18 cellular contexts compared by ENCODE assay signal in the genomic region with DNA sequence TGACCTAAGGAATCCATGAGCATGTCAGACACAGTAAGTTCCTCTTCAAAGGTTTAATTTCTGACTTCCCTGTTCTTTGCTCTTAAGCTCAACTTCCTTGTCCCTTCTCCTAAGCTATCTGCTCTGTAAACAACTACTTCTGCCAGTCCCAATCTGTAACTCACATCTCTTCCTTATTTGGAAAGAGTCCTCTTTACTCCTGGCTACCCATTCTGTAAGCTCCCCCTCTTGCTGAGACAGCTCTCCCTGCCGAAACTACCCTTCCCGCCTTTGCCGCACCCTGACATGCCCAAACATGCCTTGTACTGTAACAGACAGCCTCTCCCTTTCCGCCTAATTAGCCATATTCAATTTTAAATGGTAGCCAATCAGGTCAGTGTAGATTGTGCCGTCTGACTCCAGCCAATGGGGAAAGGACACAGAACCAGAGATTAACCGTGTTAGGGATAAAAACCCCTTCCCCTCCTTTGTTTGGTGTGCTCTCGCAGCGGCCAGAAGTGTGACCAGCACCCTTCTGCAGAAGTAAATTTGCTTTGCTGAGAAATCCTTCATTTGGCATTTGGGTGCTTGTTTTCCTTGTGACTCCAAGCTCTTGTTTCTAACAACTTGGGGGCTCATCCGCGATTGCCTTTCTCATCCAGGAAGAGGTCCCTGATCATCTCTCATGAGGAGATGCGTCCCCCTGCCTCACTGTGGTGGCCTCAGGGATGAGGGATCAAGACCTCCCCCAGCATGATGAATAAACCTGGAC. TPM values are rescaled to one million over a fixed set of nuclear protein-coding genes. Genes with fewer than 3 reads are reported as not detected.
DNase-seq lines count a peak whose midpoint lies in the region; ATAC-seq and TF ChIP-seq lines count a peak whose summit lies in the region.
"Had no signal": no experiment of that assay in that cellular context is flagged by ENCODE, and none has a peak within 500 bp of the region (broad histone marks: within the 10 kb centered on the region; RNA-seq: fewer than 3 reads in every experiment).

No MANE protein-coding gene starts in this region.

- H3K4me1 ChIP-seq in esophagus squamous epithelium, result no peaks in the 10 kb centered on the region
- H3K4me1 ChIP-seq in thyroid gland, result no peaks in the 10 kb centered on the region
- H3K4me1 ChIP-seq: uterus had no signal

- DNase-seq in Right ventricle myocardium superior (no peak), left cardiac atrium (no peak), SKM-1 (lab: John Stamatoyannopoulos, UW; ENCODE audit: unreplicated experiment) (peak; percentile 78), epithelial cell of prostate (ENCODE audit: low read depth, low spot score) (peak; percentile 16), esophagus squamous epithelium (lab: John Stamatoyannopoulos, UW) (no peak), thyroid gland (no peak)
- DNase-seq in activated CD8-positive, alpha-beta memory T cell treated with anti-CD3 and anti-CD28 coated beads, Interleukin-2, amount 50 U/mL, for 48 hours, result no peak
- DNase-seq: activated CD4-positive, CD25-positive, alpha-beta regulatory T cell; hippocampal formation; KG1; left ventricle myocardium inferior; NCI-H187; NCI-H526; posterior cingulate gyrus; stimulated activated naive CD4-positive, alpha-beta T cell; uterus had no signal

- H3K36me3 ChIP-seq in esophagus squamous epithelium, result peaks cover 0 to 26% (median 0%) of the 10 kb centered on the region in 3 donors
- no peaks in the 10 kb centered on the region for H3K36me3 ChIP-seq in thyroid gland
- H3K36me3 ChIP-seq: uterus had no signal

- peaks cover 0 to 29% (median 15%) of the 10 kb centered on the region in 3 donors for H3K9me3 ChIP-seq in esophagus squamous epithelium
- no peaks in the 10 kb centered on the region for H3K9me3 ChIP-seq in thyroid gland

- H3K27me3 ChIP-seq in esophagus squamous epithelium (no peaks in the 10 kb centered on the region), thyroid gland (no peaks in the 10 kb centered on the region)
- H3K27me3 ChIP-seq: dorsolateral prefrontal cortex, uterus had no signal

- WGBS in esophagus squamous epithelium, 2 donors, result 77 to 88% methylated on average over 9 to 11 of the region's 11 CpGs
- WGBS in thyroid gland, 2 donors, result 96 to 99% methylated on average over 11 of the region's 11 CpGs

- TF ChIP-seq POLR2A in esophagus squamous epithelium (IDR thresholded peaks at IDR 0.05), result no peak
- TF ChIP-seq POLR2A in thyroid gland (IDR thresholded peaks at IDR 0.05), result no peak

- H3K27ac ChIP-seq in epithelial cell of prostate (no peak overlapping the region), esophagus squamous epithelium (peak overlapping the region in 2 of 4 donors; percentile 1 to 36), thyroid gland (no peak overlapping the region)
- H3K27ac ChIP-seq: left ventricle myocardium inferior, uterus had no signal

- ATAC-seq in Right ventricle myocardium superior (ENCODE audit: poor library complexity) (peak; percentile 25), left cardiac atrium (no peak), HG02588 (IDR thresholded peaks at IDR 0.05; ENCODE audit: unreplicated experiment) (no peak)

- H3K4me3 ChIP-seq in esophagus squamous epithelium (no peak overlapping the region), thyroid gland (replicated peaks in 1 of 3) (no peak overlapping the region)
- H3K4me3 ChIP-seq: dorsolateral prefrontal cortex, left ventricle myocardium inferior, uterus had no signal

- intact Hi-C loops in Right ventricle myocardium superior (cut with DNase I), result no loop called here
- intact Hi-C loops in left cardiac atrium (cut with DNase I), result no loop called here
- intact Hi-C loops in esophagus squamous epithelium (cut with DNase I), result no loop called here
- intact Hi-C loops in thyroid gland (cut with DNase I), result no loop called here

- no peak for TF ChIP-seq CTCF in esophagus squamous epithelium (IDR thresholded peaks at IDR 0.05)
- TF ChIP-seq CTCF in thyroid gland (IDR thresholded peaks at IDR 0.05), result no peak

RNA-seq across cellular contexts. Expression of gene PIAS2, which starts 49.0 kb away (rescaled TPM):
- total RNA-seq in Right ventricle myocardium superior (28.1 TPM), left cardiac atrium (10 to 100 TPM; 28.5 to 36.6 TPM), esophagus squamous epithelium (10 to 100 TPM in 3 of 4 donors, 1 to 10 TPM in 1; 6.0 to 24.0 (median 12.0) TPM), thyroid gland (10 to 100 TPM; 38.7 to 81.6 (median 42.3) TPM)

RNA-seq across cellular contexts. Expression of gene KATNAL2, which starts 49.1 kb away (rescaled TPM):
- total RNA-seq in Right ventricle myocardium superior (3.0 TPM), left cardiac atrium (1 to 10 TPM; 3.4 to 4.1 TPM), esophagus squamous epithelium (1 to 10 TPM in 3 of 4 donors, under 1 TPM in 1; 0.70 to 3.4 (median 1.8) TPM), thyroid gland (100 to 1,000 TPM in 1 of 4 donors, 10 to 100 TPM in 3; 11.3 to 104 (median 63.3) TPM)

Comparison
In these comparisons a context has a peak if more than half of its experiments do, and no peak if none do; other contexts are left out.
1. DNase-seq: peak in SKM-1 (single experiment) and epithelial cell of prostate (single experiment); none in Right ventricle myocardium superior (single experiment), left cardiac atrium (single experiment), esophagus squamous epithelium (single experiment), activated CD8-positive, alpha-beta memory T cell treated with anti-CD3 and anti-CD28 coated beads, Interleukin-2, amount 50 U/mL, for 48 hours (single experiment) and thyroid gland (0 of 2).